16 cellular contexts compared by ENCODE assay signal in genomic region chr11:46889251-46889650, GRCh38.
"Had no signal": no experiment of that assay in that cellular context is flagged by ENCODE, and none has a peak within 500 bp of the region (broad histone marks: within the 10 kb centered on the region; RNA-seq: fewer than 3 reads in every experiment).

No MANE protein-coding gene starts in this region.

- H3K27ac ChIP-seq: colonic mucosa, epithelial cell of prostate, esophagus muscularis mucosa, hepatocyte, neural progenitor cell, ovary, tibial artery, upper lobe of left lung, uterus had no signal

- H3K4me1 ChIP-seq: colonic mucosa, esophagus muscularis mucosa, neural progenitor cell, tibial artery, upper lobe of left lung, uterus had no signal

- H3K27me3 ChIP-seq: colonic mucosa, esophagus muscularis mucosa, hepatocyte, neural progenitor cell, ovary, tibial artery, upper lobe of left lung, uterus had no signal

- H3K36me3 Mint-ChIP-seq: natural killer cell treated with Interleukin-12 subunit alpha and Interleukin-12 subunit beta and Interleukin-15 and Interleukin-18, amount 100 ng/mL, for 72 hours; stimulated activated memory B cell treated with anti-CD40 and anti-IgM and Interleukin-4, amounts not matched to agents 10 μg/mL and 1 μg/mL and 100 μg/mL, for 72 hours had no signal

- H3K27ac Mint-ChIP-seq: neural progenitor cell; progenitor cell of endocrine pancreas; stimulated activated memory B cell treated with anti-CD40 and anti-IgM and Interleukin-4, amounts not matched to agents 10 μg/mL and 1 μg/mL and 100 μg/mL, for 72 hours; stimulated activated naive CD8-positive, alpha-beta T cell treated with anti-CD3 and anti-CD28 coated beads, Interleukin-15, Interleukin-2, amounts not matched to agents 100 ng/mL and 50 ng/mL, for 24 hours had no signal

- H3K9me3 ChIP-seq: colonic mucosa, esophagus muscularis mucosa, ovary, tibial artery, upper lobe of left lung, uterus had no signal

- H3K4me3 Mint-ChIP-seq: natural killer cell treated with Interleukin-12 subunit alpha and Interleukin-12 subunit beta and Interleukin-15 and Interleukin-18, amount 100 ng/mL, for 72 hours; neural progenitor cell; stimulated activated memory B cell treated with anti-CD40 and anti-IgM and Interleukin-4, amounts not matched to agents 10 μg/mL and 1 μg/mL and 100 μg/mL, for 72 hours; stimulated activated naive CD8-positive, alpha-beta T cell treated with anti-CD3 and anti-CD28 coated beads, Interleukin-15, Interleukin-2, amounts not matched to agents 100 ng/mL and 50 ng/mL, for 24 hours had no signal

- H3K36me3 ChIP-seq: colonic mucosa, neural progenitor cell, ovary, uterus had no signal

- H3K4me3 ChIP-seq: colonic mucosa, esophagus muscularis mucosa, hepatocyte, lung, neural progenitor cell, ovary, smooth muscle cell, tibial artery, upper lobe of left lung, uterus had no signal

- DNase-seq: kidney had no signal

- H3K9me3 Mint-ChIP-seq: natural killer cell treated with Interleukin-12 subunit alpha and Interleukin-12 subunit beta and Interleukin-15 and Interleukin-18, amount 100 ng/mL, for 72 hours; neural progenitor cell; stimulated activated memory B cell treated with anti-CD40 and anti-IgM and Interleukin-4, amounts not matched to agents 10 μg/mL and 1 μg/mL and 100 μg/mL, for 72 hours; stimulated activated naive CD8-positive, alpha-beta T cell treated with anti-CD3 and anti-CD28 coated beads, Interleukin-15, Interleukin-2, amounts not matched to agents 100 ng/mL and 50 ng/mL, for 24 hours had no signal

- H3K27me3 Mint-ChIP-seq: progenitor cell of endocrine pancreas; stimulated activated naive CD8-positive, alpha-beta T cell treated with anti-CD3 and anti-CD28 coated beads, Interleukin-15, Interleukin-2, amounts not matched to agents 100 ng/mL and 50 ng/mL, for 24 hours had no signal
